ENCODE assay signal across 22 cellular contexts in the genomic region with DNA sequence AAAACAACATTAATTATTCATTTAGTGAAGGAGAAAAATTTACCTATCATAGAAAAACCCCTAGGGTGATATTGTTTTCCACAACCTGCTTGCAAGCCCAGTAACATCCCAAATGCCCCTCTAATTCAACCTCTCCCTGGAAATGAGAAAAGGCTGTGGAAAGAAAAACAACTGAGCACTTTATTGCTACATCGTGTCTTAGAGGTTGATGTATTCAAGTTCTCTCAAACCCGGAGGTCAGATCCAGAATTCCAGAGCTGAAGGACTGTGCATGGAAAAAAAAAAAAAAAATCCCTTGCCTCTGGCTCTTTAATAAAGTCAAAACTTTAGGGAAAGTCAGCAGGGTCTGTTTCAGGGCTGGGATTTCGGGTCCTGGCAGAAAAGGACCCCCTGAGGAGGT.
DNase-seq lines count a peak whose midpoint lies in the region; ATAC-seq, FAIRE-seq and TF ChIP-seq lines count a peak whose summit lies in the region.
"Had no signal": no experiment of that assay in that cellular context is flagged by ENCODE, and none has a peak within 500 bp of the region (broad histone marks: within the 10 kb centered on the region; RNA-seq: fewer than 3 reads in every experiment).

No MANE protein-coding gene starts in this region.

- intact Hi-C loops in heart right ventricle (cut with DNase I) = loop anchor here in 2 of 10 donors (5.0 to 10.0 kb wide), 2 partner anchors 200 to 208 kb away; partner anchors contain the start of gene ADAMTS9 (in 1 of the 2)
- intact Hi-C loops in Right ventricle myocardium superior (cut with DNase I) = no loop called here
- intact Hi-C loops in kidney (cut with DNase I) = no loop called here
- intact Hi-C loops in uterus (cut with DNase I; ENCODE audit: low total_unique reads) = no loop called here

- peak overlapping the region; percentile 13 for H2AFZ ChIP-seq in neuronal stem cell (ENCODE audit: low read length)
- H2AFZ ChIP-seq: GM23338 had no signal

- no peak overlapping the region for H3K18ac ChIP-seq in neuronal stem cell (ENCODE audit: low read length)

- H2BK120ac ChIP-seq in neuronal stem cell (ENCODE audit: low read depth, low read length) = no peak overlapping the region

- CTCF ChIA-PET in activated CD8-positive, alpha-beta memory T cell treated with anti-CD3 and anti-CD28 coated beads, Interleukin-2, amount 10 ng/mL, durations not matched to agents 7 days and 5 days (lab: Charles Lee) = no interaction called here

- WGBS in heart right ventricle, 2 donors = 55 to 62% methylated on average over 3 of the region's 3 CpGs
- no CpG with 5 or more reads among the region's 3 CpGs for WGBS in neuronal stem cell (ENCODE audit: extremely low coverage in 2 of 2, insufficient read length in 2 of 2, insufficient replicate concordance in 1 of 2), 2 donors

- FAIRE-seq in kidney (lab: Jason Lieb, UNC) = peak; percentile 25
- FAIRE-seq: A204.1, GM12878, GM19239 had no signal

- peak overlapping the region in 9 of 10 donors; percentile 32 to 91 (median 42) for H3K27ac ChIP-seq in heart right ventricle
- H3K27ac ChIP-seq in kidney (ENCODE audit: low read depth in 2 of 2, low read length in 2 of 2) = no peak overlapping the region
- no peak overlapping the region for H3K27ac ChIP-seq in neuronal stem cell (replicated peaks; ENCODE audit: low read length)
- peak overlapping the region; percentile 30 to 46 for H3K27ac ChIP-seq in uterus

- H2BK5ac ChIP-seq in neuronal stem cell (ENCODE audit: low read length) = no peak overlapping the region

- H3K14ac ChIP-seq in neuronal stem cell (ENCODE audit: low read length) = no peak overlapping the region

- no peak for TF ChIP-seq CTCF in heart right ventricle (IDR thresholded peaks at IDR 0.05)
- TF ChIP-seq CTCF in kidney (IDR thresholded peaks at IDR 0.05; ENCODE audit: borderline replicate concordance, extremely low read depth, insufficient read depth) = no peak
- no peak for TF ChIP-seq CTCF in uterus (IDR thresholded peaks at IDR 0.05)

- H3K36me3 Mint-ChIP-seq in activated CD8-positive, alpha-beta memory T cell treated with anti-CD3 and anti-CD28 coated beads, Interleukin-2, amount 10 ng/mL, durations not matched to agents 7 days and 5 days = no peaks in the 10 kb centered on the region
- H3K36me3 Mint-ChIP-seq: CD4-positive, CD25-positive, alpha-beta regulatory T cell had no signal

- TF ChIP-seq POLR2A in uterus (IDR thresholded peaks at IDR 0.05) = no peak

- H3K9ac ChIP-seq in kidney (ENCODE audit: low read length in 2 of 2) = no peak overlapping the region
- H3K9ac ChIP-seq in neuronal stem cell (ENCODE audit: low read depth, low read length, poor library complexity) = no peak overlapping the region

- H3K4me1 ChIP-seq in heart right ventricle (peaks cover 3 to 85% (median 42%) of the 10 kb centered on the region in 9 donors), kidney (ENCODE audit: control insufficient read depth in 1 of 2, insufficient read depth in 1 of 2, low read depth in 1 of 2, low read length in 2 of 2) (peaks cover 5% of the 10 kb centered on the region in 2 donors), neuronal stem cell (ENCODE audit: control insufficient read depth in 2 of 2, insufficient read depth in 1 of 2, low read depth in 1 of 2, low read length in 2 of 2) (no peaks in the 10 kb centered on the region), uterus (no peaks in the 10 kb centered on the region)

- H3K79me1 ChIP-seq in neuronal stem cell (ENCODE audit: low read depth, low read length) = no peaks in the 10 kb centered on the region

- H3K4me2 ChIP-seq in neuronal stem cell (ENCODE audit: insufficient read depth, low read length, poor library complexity, severe bottlenecking) = no peak overlapping the region
- H3K4me2 ChIP-seq: GM23338 had no signal

- no peaks in the 10 kb centered on the region for H3K9me3 ChIP-seq in heart right ventricle
- H3K9me3 ChIP-seq in kidney (ENCODE audit: control insufficient read depth in 1 of 2, low read length in 2 of 2) = no peaks in the 10 kb centered on the region
- H3K9me3 ChIP-seq in neuronal stem cell (replicated peaks in 1 of 2; ENCODE audit: control insufficient read depth in 2 of 2, insufficient read depth in 1 of 2, low read depth in 1 of 2, low read length in 2 of 2) = no peaks in the 10 kb centered on the region
- H3K9me3 ChIP-seq in uterus = no peaks in the 10 kb centered on the region
- H3K9me3 ChIP-seq: BE2C had no signal

- no peak overlapping the region for H3K23ac ChIP-seq in neuronal stem cell (ENCODE audit: low read depth, low read length, poor library complexity)

- no peak overlapping the region for H4K8ac ChIP-seq in neuronal stem cell (ENCODE audit: low read depth, low read length)

- H3K4me3 ChIP-seq in heart right ventricle = no peak overlapping the region
- no peak overlapping the region for H3K4me3 ChIP-seq in kidney (ENCODE audit: low read length in 2 of 2)
- H3K4me3 ChIP-seq in neuronal stem cell (ENCODE audit: low read length in 2 of 2) = no peak overlapping the region
- no peak overlapping the region for H3K4me3 ChIP-seq in uterus
- H3K4me3 ChIP-seq: GM12878, GM23338 had no signal

- H3K27ac Mint-ChIP-seq in activated CD8-positive, alpha-beta memory T cell treated with anti-CD3 and anti-CD28 coated beads, Interleukin-2, amount 10 ng/mL, durations not matched to agents 7 days and 5 days = no peak overlapping the region
- H3K27ac Mint-ChIP-seq: CD4-positive, CD25-positive, alpha-beta regulatory T cell; GM23338 had no signal

- peaks cover 9% of the 10 kb centered on the region for H3K9me3 Mint-ChIP-seq in activated CD8-positive, alpha-beta memory T cell treated with anti-CD3 and anti-CD28 coated beads, Interleukin-2, amount 10 ng/mL, durations not matched to agents 7 days and 5 days (ENCODE audit: low read depth)
- H3K9me3 Mint-ChIP-seq: GM23338 had no signal

- H3K4ac ChIP-seq in neuronal stem cell (ENCODE audit: low read length) = no peak overlapping the region

- DNase-seq in heart right ventricle (no peak), Right ventricle myocardium superior (no peak), kidney (no peak), neuronal stem cell (ENCODE audit: low spot score) (no peak), uterus (no peak), HPDE6-E6E7 (ENCODE audit: extremely low spot score) (no peak)
- no peak for DNase-seq in activated CD8-positive, alpha-beta memory T cell treated with anti-CD3 and anti-CD28 coated beads, Interleukin-2, amount 10 ng/mL, durations not matched to agents 7 days and 5 days
- DNase-seq: BE2C; CD4-positive, CD25-positive, alpha-beta regulatory T cell; COR-L47; GF-D8; HCEC 1CT; NCI-H1694 treated with DMSO at 0.1 percent for 48 hours; NCI-H510A treated with DMSO at 0.1 percent for 48 hours; NCI-H774; OCI-M1; SHP77 treated with DMSO at 0.1 percent for 48 hours had no signal

- H3K27me3 Mint-ChIP-seq in activated CD8-positive, alpha-beta memory T cell treated with anti-CD3 and anti-CD28 coated beads, Interleukin-2, amount 10 ng/mL, durations not matched to agents 7 days and 5 days = no peaks in the 10 kb centered on the region
- H3K27me3 Mint-ChIP-seq: CD4-positive, CD25-positive, alpha-beta regulatory T cell had no signal

- H2BK12ac ChIP-seq in neuronal stem cell (ENCODE audit: low read length) = no peak overlapping the region

- no peak overlapping the region for H4K91ac ChIP-seq in neuronal stem cell (ENCODE audit: low read depth, low read length, poor library complexity)

- no peaks in the 10 kb centered on the region for H3K4me1 Mint-ChIP-seq in activated CD8-positive, alpha-beta memory T cell treated with anti-CD3 and anti-CD28 coated beads, Interleukin-2, amount 10 ng/mL, durations not matched to agents 7 days and 5 days
- H3K4me1 Mint-ChIP-seq: CD4-positive, CD25-positive, alpha-beta regulatory T cell had no signal

- H2BK15ac ChIP-seq in neuronal stem cell (ENCODE audit: low read length) = no peak overlapping the region

- ATAC-seq in heart right ventricle = peak in 5 of 8 donors; percentile 18 to 45 (median 38)
- no peak for ATAC-seq in Right ventricle myocardium superior (ENCODE audit: poor library complexity)
- ATAC-seq in activated CD8-positive, alpha-beta memory T cell treated with anti-CD3 and anti-CD28 coated beads, Interleukin-2, amount 10 ng/mL, durations not matched to agents 7 days and 5 days = no peak
- ATAC-seq in GM21717 (IDR thresholded peaks at IDR 0.05; ENCODE audit: unreplicated experiment) = no peak
- ATAC-seq: GM12878, GM23338 had no signal

- H2AK5ac ChIP-seq in neuronal stem cell (ENCODE audit: low read depth, low read length) = no peak overlapping the region

- no peaks in the 10 kb centered on the region for H3K36me3 ChIP-seq in heart right ventricle
- H3K36me3 ChIP-seq in kidney (ENCODE audit: control insufficient read depth in 1 of 2, insufficient read depth in 2 of 2, low read length in 2 of 2) = no peaks in the 10 kb centered on the region
- no peaks in the 10 kb centered on the region for H3K36me3 ChIP-seq in neuronal stem cell (replicated peaks in 1 of 2; ENCODE audit: control insufficient read depth in 2 of 2, insufficient read depth in 2 of 2, low read length in 2 of 2)
- no peaks in the 10 kb centered on the region for H3K36me3 ChIP-seq in uterus
- H3K36me3 ChIP-seq: BE2C had no signal

- no peak overlapping the region for H3K4me3 Mint-ChIP-seq in activated CD8-positive, alpha-beta memory T cell treated with anti-CD3 and anti-CD28 coated beads, Interleukin-2, amount 10 ng/mL, durations not matched to agents 7 days and 5 days
- H3K4me3 Mint-ChIP-seq: CD4-positive, CD25-positive, alpha-beta regulatory T cell; GM23338 had no signal

- no peaks in the 10 kb centered on the region for H3K27me3 ChIP-seq in heart right ventricle
- H3K27me3 ChIP-seq in neuronal stem cell (ENCODE audit: control insufficient read depth in 3 of 3, insufficient read depth in 3 of 3, low read depth in 1 of 3, low read length in 3 of 3) = no peaks in the 10 kb centered on the region
- no peaks in the 10 kb centered on the region for H3K27me3 ChIP-seq in uterus
- H3K27me3 ChIP-seq: BE2C had no signal

Comparison
In these comparisons a context has a peak if more than half of its experiments do, and no peak if none do; other contexts are left out.
1. ATAC-seq: peak in heart right ventricle (5 of 8); none in Right ventricle myocardium superior (single experiment), activated CD8-positive, alpha-beta memory T cell treated with anti-CD3 and anti-CD28 coated beads, Interleukin-2, amount 10 ng/mL, durations not matched to agents 7 days and 5 days (single experiment) and GM21717 (single experiment).
2. H3K27ac ChIP-seq: peak in heart right ventricle (9 of 10) and uterus (2 of 2); none in kidney (0 of 2) and neuronal stem cell (single experiment).